In the genomic region with DNA sequence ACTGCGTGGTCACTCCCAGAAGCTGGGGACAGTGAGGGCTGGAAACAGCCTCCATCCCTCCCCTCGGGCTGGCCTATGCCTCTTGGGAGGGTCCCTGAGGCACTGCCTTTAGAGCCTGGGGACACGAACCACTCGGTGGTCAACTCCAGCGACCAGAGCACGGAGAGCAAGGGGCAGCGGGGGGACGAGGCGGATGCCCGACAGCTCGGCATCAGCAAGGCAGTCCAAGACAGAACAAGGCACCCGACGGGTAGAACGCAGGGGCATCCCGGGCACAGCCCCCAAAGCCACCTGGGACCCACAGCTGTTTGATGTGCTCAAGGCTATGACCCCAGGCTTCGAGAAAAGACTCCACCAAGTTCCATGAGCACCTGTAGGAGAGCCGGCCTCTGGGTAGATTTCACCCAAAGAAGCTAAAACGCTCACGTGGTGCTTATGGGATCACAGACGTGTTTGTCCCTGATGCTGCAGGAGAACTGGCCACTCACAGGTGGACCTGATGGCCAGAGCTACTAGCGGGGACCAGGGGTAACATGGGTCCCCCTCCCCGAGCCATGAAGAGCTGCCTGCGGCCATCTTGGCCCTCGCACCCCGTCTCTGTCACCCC, we compare ENCODE assay signal across 12 cellular contexts. TPM values are rescaled to one million over a fixed set of nuclear protein-coding genes. Genes with fewer than 3 reads are reported as not detected.
DNase-seq lines count a peak whose midpoint lies in the region; ATAC-seq and TF ChIP-seq lines count a peak whose summit lies in the region.
"Had no signal": no experiment of that assay in that cellular context is flagged by ENCODE, and none has a peak within 500 bp of the region (broad histone marks: within the 10 kb centered on the region; RNA-seq: fewer than 3 reads in every experiment).

No MANE protein-coding gene starts in this region.

- no peaks in the 10 kb centered on the region for H3K36me3 ChIP-seq in BLaER1 treated with 17β-estradiol and CSF1 and Interleukin-3, amounts not matched to agents 10 nM and 100 nM
- H3K36me3 ChIP-seq in OCI-LY7 (ENCODE audit: insufficient read depth, low read length) = no peaks in the 10 kb centered on the region; the same call in 1 of the 2 replicates
- no peaks in the 10 kb centered on the region for H3K36me3 ChIP-seq in liver (ENCODE audit: control insufficient read depth in 4 of 4, insufficient read depth in 3 of 4, low read depth in 1 of 4, low read length in 3 of 4)
- no peaks in the 10 kb centered on the region for H3K36me3 ChIP-seq in left ventricle myocardium inferior
- no peaks in the 10 kb centered on the region for H3K36me3 ChIP-seq in tibial artery
- H3K36me3 ChIP-seq: BE2C, vagina had no signal

- CTCF ChIA-PET in OCI-LY7 (lab: Charles Lee; ENCODE audit: unreplicated experiment) = no interaction called here

- peaks cover 29% of the 10 kb centered on the region for H3K79me2 ChIP-seq in OCI-LY7 (ENCODE audit: insufficient read depth, low read depth, low read length)

- WGBS in liver = 87% methylated on average over 25 of the region's 25 CpGs

- peak overlapping the region; percentile 89 to 100 (median 99) for H3K4me2 ChIP-seq in BLaER1 treated with 17β-estradiol and CSF1 and Interleukin-3, amounts not matched to agents 10 nM and 100 nM
- peak overlapping the region; percentile 85 for H3K4me2 ChIP-seq in OCI-LY7 (ENCODE audit: low read length)

- peaks cover 0 to 18% (median 5%) of the 10 kb centered on the region in 11 experiments; a peak in 2 of 22 replicates for H3K27me3 ChIP-seq in BLaER1 treated with 17β-estradiol and CSF1 and Interleukin-3, amounts not matched to agents 10 nM and 100 nM
- H3K27me3 ChIP-seq in liver (ENCODE audit: control insufficient read depth in 4 of 4, insufficient read depth in 4 of 4, low read length in 3 of 4) (no peaks in the 10 kb centered on the region), left ventricle myocardium inferior (ENCODE audit: low read depth) (no peaks in the 10 kb centered on the region), tibial artery (no peaks in the 10 kb centered on the region)
- H3K27me3 ChIP-seq: BE2C, vagina had no signal

- no TSS peak for BruUV-seq in OCI-LY7 (replicated peaks; lab: Mats Ljungman, UMichigan)

- H2AFZ ChIP-seq in OCI-LY7 (ENCODE audit: low read length) = peak overlapping the region; percentile 26; the same call in 1 of the 2 replicates

- H3K27ac ChIP-seq in BLaER1 treated with 17β-estradiol and CSF1 and Interleukin-3, amounts not matched to agents 10 nM and 100 nM = peak overlapping the region; percentile 70 to 98 (median 79); a peak in 21 of 22 replicates
- H3K27ac ChIP-seq in OCI-LY7 (ENCODE audit: low read depth, low read length, poor library complexity, severe bottlenecking) (peak overlapping the region; percentile 96), liver (ENCODE audit: low read depth in 1 of 2, low read length in 2 of 2) (peak overlapping the region; percentile 49 to 65), left ventricle myocardium inferior (replicated peaks) (no peak overlapping the region), tibial artery (no peak overlapping the region)
- H3K27ac ChIP-seq: vagina had no signal

- H4K20me1 ChIP-seq in BLaER1 treated with 17β-estradiol and CSF1 and Interleukin-3, amounts not matched to agents 10 nM and 100 nM = peaks cover 0 to 41% (median 16%) of the 10 kb centered on the region in 11 experiments; a peak in 13 of 22 replicates
- peaks cover 10% of the 10 kb centered on the region for H4K20me1 ChIP-seq in OCI-LY7 (ENCODE audit: insufficient read depth, low read length)

- intact Hi-C loops in OCI-LY7 (cut with micrococcal nuclease; ENCODE audit: unreplicated experiment) = loop anchor here (1.0 to 5.0 kb wide), 3 partner anchors 12 to 535 kb away; no protein-coding TSS in a partner anchor
- intact Hi-C loops in left ventricle myocardium inferior (cut with micrococcal nuclease) = no loop called here
- intact Hi-C loops in tibial artery (cut with DNase I; ENCODE audit: low total_unique reads) = no loop called here

- no peaks in the 10 kb centered on the region for H3K9me3 ChIP-seq in BLaER1 treated with 17β-estradiol and CSF1 and Interleukin-3, amounts not matched to agents 10 nM and 100 nM (replicated peaks in 1 of 11)
- no peaks in the 10 kb centered on the region for H3K9me3 ChIP-seq in OCI-LY7 (ENCODE audit: low read length)
- H3K9me3 ChIP-seq in liver (ENCODE audit: control insufficient read depth in 4 of 4, low read length in 3 of 4) = no peaks in the 10 kb centered on the region
- H3K9me3 ChIP-seq in left ventricle myocardium inferior (replicated peaks) = no peaks in the 10 kb centered on the region
- no peaks in the 10 kb centered on the region for H3K9me3 ChIP-seq in tibial artery
- H3K9me3 ChIP-seq: BE2C, vagina had no signal

- H3K4me1 ChIP-seq in BLaER1 treated with 17β-estradiol and CSF1 and Interleukin-3, amounts not matched to agents 10 nM and 100 nM = peaks cover 94 to 100% (median 100%) of the 10 kb centered on the region in 10 experiments
- H3K4me1 ChIP-seq in OCI-LY7 (ENCODE audit: insufficient read depth, low read length, poor library complexity, severe bottlenecking) (peaks cover 53% of the 10 kb centered on the region), liver (ENCODE audit: control insufficient read depth in 4 of 4, insufficient read depth in 4 of 4, low read length in 3 of 4) (peaks cover 0 to 4% (median 1%) of the 10 kb centered on the region in 4 donors), left ventricle myocardium inferior (peaks cover 12% of the 10 kb centered on the region), tibial artery (no peaks in the 10 kb centered on the region)
- H3K4me1 ChIP-seq: BE2C, vagina had no signal

- no peak for TF ChIP-seq RAD21 in liver (IDR thresholded peaks at IDR 0.05)

- H3K4me3 ChIP-seq in BLaER1 treated with 17β-estradiol and CSF1 and Interleukin-3, amounts not matched to agents 10 nM and 100 nM = peak overlapping the region in 8 of 10 experiments; percentile 42 to 65 (median 51); a peak in 11 of 20 replicates
- H3K4me3 ChIP-seq in OCI-LY7 (ENCODE audit: low read depth, low read length, poor library complexity, severe bottlenecking) (peak overlapping the region; percentile 93), liver (ENCODE audit: low read depth in 1 of 3, low read length in 3 of 3) (no peak overlapping the region), left ventricle myocardium inferior (no peak overlapping the region), tibial artery (no peak overlapping the region)

- peak overlapping the region; percentile 41 to 89 (median 66) for H3K9ac ChIP-seq in BLaER1 treated with 17β-estradiol and CSF1 and Interleukin-3, amounts not matched to agents 10 nM and 100 nM
- no peak overlapping the region for H3K9ac ChIP-seq in liver (ENCODE audit: low read depth in 1 of 2, low read length in 2 of 2)

- no peak for TF ChIP-seq CTCF in OCI-LY7 (conservative IDR thresholded peaks at IDR 0.05; ENCODE audit: low read length)
- no peak for TF ChIP-seq CTCF in liver (IDR thresholded peaks at IDR 0.05; ENCODE audit: low read depth, low read length, missing input control)
- TF ChIP-seq CTCF in left ventricle myocardium inferior (IDR thresholded peaks at IDR 0.05; ENCODE audit: borderline replicate concordance) = no peak
- TF ChIP-seq CTCF in tibial artery (IDR thresholded peaks at IDR 0.05) = no peak

- no peaks in the 10 kb centered on the region for H3K9me2 ChIP-seq in OCI-LY7 (ENCODE audit: insufficient read depth, low read length)

- ATAC-seq in GM18909 (IDR thresholded peaks at IDR 0.05; ENCODE audit: poor library complexity, unreplicated experiment) = peak; percentile 2

- DNase-seq in OCI-LY7 (ENCODE audit: low spot score) (no peak), AG08395 (ENCODE audit: low spot score) (no peak), NCI-H510A treated with DMSO at 0.1 percent for 48 hours (lab: John Stamatoyannopoulos, UW) (no peak), left ventricle myocardium inferior (no peak), tibial artery (no peak)
- DNase-seq: BE2C, posterior cingulate gyrus had no signal

- POLR2A ChIA-PET in OCI-LY7 (lab: Charles Lee) = interaction anchor here (1.3 kb wide), 2 partner anchors 12 to 13 kb away, joined by 3 to 4 read pairs; partner anchors contain the start of gene TNNI2

TF ChIP-seq in liver, 16 proteins besides CTCF, POLR2A, EP300 and RAD21 (continues in another document):
- TF ChIP-seq, protein P1, sequence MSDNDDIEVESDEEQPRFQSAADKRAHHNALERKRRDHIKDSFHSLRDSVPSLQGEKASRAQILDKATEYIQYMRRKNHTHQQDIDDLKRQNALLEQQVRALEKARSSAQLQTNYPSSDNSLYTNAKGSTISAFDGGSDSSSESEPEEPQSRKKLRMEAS (IDR thresholded peaks at IDR 0.05) = no peak
- TF ChIP-seq FOXA1 (IDR thresholded peaks at IDR 0.05) (no peak), RXRA (IDR thresholded peaks at IDR 0.05) (no peak), NR2F2 (IDR thresholded peaks at IDR 0.05) (no peak)
- TF ChIP-seq, protein P2, sequence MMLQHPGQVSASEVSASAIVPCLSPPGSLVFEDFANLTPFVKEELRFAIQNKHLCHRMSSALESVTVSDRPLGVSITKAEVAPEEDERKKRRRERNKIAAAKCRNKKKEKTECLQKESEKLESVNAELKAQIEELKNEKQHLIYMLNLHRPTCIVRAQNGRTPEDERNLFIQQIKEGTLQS (IDR thresholded peaks at IDR 0.05) = no peak

RNA-seq across cellular contexts. Expression of gene LSP1, which starts 0.5 kb away (rescaled TPM):
- total RNA-seq in OCI-LY7 (2014; rRNA removed; shearing (Covaris generic)) = 195 and 232 TPM in 2 replicates
- total RNA-seq in OCI-LY7 (2022) (225 and 303 TPM in 2 replicates), liver (1 to 10 TPM; 5.0 to 7.7 TPM), left ventricle myocardium inferior (19.7 TPM)
- polyA plus RNA-seq in liver = 1 to 10 TPM; 5.2 to 6.3 TPM
- total RNA-seq: kidney epithelial cell had no signal

RNA-seq across cellular contexts. Expression of gene TNNI2, which starts 13.6 kb away (rescaled TPM):
- total RNA-seq in OCI-LY7 (2014; rRNA removed; shearing (Covaris generic)) = 2.5 and 7.3 TPM in 2 replicates
- 8.7 and 14.3 TPM in 2 replicates for total RNA-seq in OCI-LY7 (2022)
- under 1 TPM in 1 of 2 donors, not detected in 1; 0.28 TPM for total RNA-seq in liver
- under 1 TPM in 1 of 2 donors, not detected in 1; 0.22 TPM for polyA plus RNA-seq in liver
- not detected for total RNA-seq in left ventricle myocardium inferior
- total RNA-seq: kidney epithelial cell, vagina had no signal

RNA-seq across cellular contexts. Expression of gene SYT8, which starts 17.6 kb away (rescaled TPM):
- total RNA-seq in OCI-LY7 (2014; rRNA removed; shearing (Covaris generic)) = not detected in 2 replicates
- total RNA-seq in OCI-LY7 (2022) (not detected in 2 replicates), liver (under 1 TPM; 0.17 to 0.28 TPM), left ventricle myocardium inferior (not detected)
- under 1 TPM; 0.43 to 0.99 TPM for polyA plus RNA-seq in liver

RNA-seq across cellular contexts. Expression of gene PRR33, which starts 39.3 kb away (rescaled TPM):
- total RNA-seq in OCI-LY7 (2014; rRNA removed; shearing (Covaris generic)) = not detected in 2 replicates
- total RNA-seq in OCI-LY7 (2022) (not detected in 2 replicates), liver (not detected), left ventricle myocardium inferior (2.4 TPM)
- not detected for polyA plus RNA-seq in liver
- total RNA-seq: kidney epithelial cell, vagina had no signal

Comparison
In these comparisons a context has a peak if more than half of its experiments do, and no peak if none do; other contexts are left out.
1. H3K27ac ChIP-seq: peak in BLaER1 treated with 17β-estradiol and CSF1 and Interleukin-3, amounts not matched to agents 10 nM and 100 nM (11 of 11), OCI-LY7 (single experiment) and liver (2 of 2); none in left ventricle myocardium inferior (single experiment) and tibial artery (0 of 2).
2. H3K4me3 ChIP-seq: peak in BLaER1 treated with 17β-estradiol and CSF1 and Interleukin-3, amounts not matched to agents 10 nM and 100 nM (8 of 10) and OCI-LY7 (single experiment); none in liver (0 of 3), left ventricle myocardium inferior (single experiment) and tibial artery (0 of 2).
3. H3K9ac ChIP-seq: peak in BLaER1 treated with 17β-estradiol and CSF1 and Interleukin-3, amounts not matched to agents 10 nM and 100 nM (11 of 11); none in liver (0 of 2).